In genomic region chr13:80342541-80343371, GRCh38 we compare ENCODE assay signal across 8 cellular contexts. TPM values are rescaled to one million over a fixed set of nuclear protein-coding genes. Genes with fewer than 3 reads are reported as not detected.
DNase-seq lines count a peak whose midpoint lies in the region; ATAC-seq and TF ChIP-seq lines count a peak whose summit lies in the region.

No MANE protein-coding gene starts in this region.

- peak overlapping the region in 3 of 4 donors; percentile 73 to 84 (median 74) for H3K4me3 Mint-ChIP-seq in CD4-positive, CD25-positive, alpha-beta regulatory T cell
- H3K4me3 Mint-ChIP-seq in activated T-helper 2 cell treated with anti-CD3 and anti-CD28 coated beads, Interferon-gamma antibody, Interleukin-2, Interleukin-4, amounts not matched to agents 10 μg/mL and 5 μg/mL and 100 μg/mL, durations not matched to agents 14 hours and 24 hours and 36 hours (ENCODE audit: low read depth) = peak overlapping the region; percentile 67
- no peak overlapping the region for H3K4me3 Mint-ChIP-seq in natural killer cell

- ATAC-seq in CD4-positive, CD25-positive, alpha-beta regulatory T cell (ENCODE audit: low read depth in 2 of 2) = peak; percentile 62 to 64
- peak; percentile 54 for ATAC-seq in GM19395 (IDR thresholded peaks at IDR 0.05; ENCODE audit: unreplicated experiment)
- peak; percentile 54 for ATAC-seq in HG03469 (IDR thresholded peaks at IDR 0.05; ENCODE audit: unreplicated experiment)
- peak; percentile 50 to 71 (median 61) for ATAC-seq in natural killer cell

- peak in 2 of 3 donors; percentile 32 to 47 for DNase-seq in CD4-positive, CD25-positive, alpha-beta regulatory T cell
- DNase-seq in PC-9 (peak; percentile 37 to 87), fibroblast of pulmonary artery (ENCODE audit: low read depth) (peak; percentile 79), natural killer cell (peak; percentile 77)
- DNase-seq in activated T-helper 2 cell treated with anti-CD3 and anti-CD28 coated beads, Interferon-gamma antibody, Interleukin-2, Interleukin-4, amounts not matched to agents 10 μg/mL and 5 μg/mL and 100 μg/mL, durations not matched to agents 14 hours and 24 hours and 36 hours (ENCODE audit: low spot score) = peak; percentile 58

- POLR2A ChIA-PET in PC-9 (lab: Charles Lee; ENCODE audit: unreplicated experiment) = interaction anchor here (0.5 to 0.6 kb wide), 3 partner anchors 539 to 576 kb away, joined by 3 to 5 read pairs (median 3); no protein-coding TSS in a partner anchor

- peaks cover 28% of the 10 kb centered on the region for H3K4me1 ChIP-seq in CD4-positive, CD25-positive, alpha-beta regulatory T cell (ENCODE audit: control insufficient read depth, insufficient read depth, low read length, poor library complexity, severe bottlenecking)
- H3K4me1 ChIP-seq in PC-9 (replicated peaks; ENCODE audit: insufficient read depth) = peaks cover 7% of the 10 kb centered on the region
- H3K4me1 ChIP-seq in stomach smooth muscle (ENCODE audit: control insufficient read depth, insufficient read depth, low read length) = peaks cover 7% of the 10 kb centered on the region

- no peak overlapping the region for H3K27ac ChIP-seq in CD4-positive, CD25-positive, alpha-beta regulatory T cell (ENCODE audit: insufficient read depth, low read length, poor library complexity, severe bottlenecking)
- no peak overlapping the region for H3K27ac ChIP-seq in PC-9
- H3K27ac ChIP-seq in stomach smooth muscle (ENCODE audit: low read length) = peak overlapping the region; percentile 73

- peaks cover 15% of the 10 kb centered on the region for H3K27me3 ChIP-seq in CD4-positive, CD25-positive, alpha-beta regulatory T cell (ENCODE audit: control insufficient read depth, insufficient read depth, low read length)
- H3K27me3 ChIP-seq in PC-9 (ENCODE audit: insufficient read depth, low read depth) = no peaks in the 10 kb centered on the region
- no peaks in the 10 kb centered on the region for H3K27me3 ChIP-seq in stomach smooth muscle (ENCODE audit: control insufficient read depth in 1 of 2, insufficient read depth in 2 of 2, low read length in 2 of 2)

- peak overlapping the region; percentile 87 for H3K4me2 ChIP-seq in PC-9

- H3K4me3 ChIP-seq in CD4-positive, CD25-positive, alpha-beta regulatory T cell (ENCODE audit: low read depth, low read length) = peak overlapping the region; percentile 42
- H3K4me3 ChIP-seq in PC-9 (peak overlapping the region; percentile 94), fibroblast of pulmonary artery (replicated peaks; ENCODE audit: low read depth, low read length) (peak overlapping the region; percentile 66), stomach smooth muscle (ENCODE audit: low read length in 2 of 2) (peak overlapping the region; percentile 65 to 93)

- CTCF ChIA-PET in PC-9 (lab: Charles Lee) = interaction anchor here (0.5 to 1.0 kb wide), 4 partner anchors 51 to 675 kb away, joined by 3 to 5 read pairs (median 4); no protein-coding TSS in a partner anchor

- peak; percentile 85 for TF ChIP-seq CTCF in PC-9 (conservative IDR thresholded peaks at IDR 0.05)
- TF ChIP-seq CTCF in fibroblast of pulmonary artery (IDR thresholded peaks at IDR 0.05; ENCODE audit: low read length, missing control alignments) = peak; percentile 55
- peak; percentile 98 for TF ChIP-seq CTCF in natural killer cell (IDR thresholded peaks at IDR 0.05)

- no peaks in the 10 kb centered on the region; the same call in 1 of the 2 replicates for H3F3A ChIP-seq in PC-9 (ENCODE audit: insufficient read depth, low read depth)

- intact Hi-C loops in PC-9 (cut with micrococcal nuclease; ENCODE audit: unreplicated experiment) = loop anchor here (5.0 to 10.0 kb wide), 2 partner anchors 798 to 940 kb away; no protein-coding TSS in a partner anchor
- intact Hi-C loops in activated T-helper 2 cell treated with anti-CD3 and anti-CD28 coated beads, Interferon-gamma antibody, Interleukin-2, Interleukin-4, amounts not matched to agents 10 μg/mL and 5 μg/mL and 100 μg/mL, durations not matched to agents 14 hours and 24 hours and 36 hours (cut with micrococcal nuclease) = loop anchor here (2.0 to 10.0 kb wide), 3 partner anchors 20 to 1745 kb away; no protein-coding TSS in a partner anchor
- intact Hi-C loops in natural killer cell (cut with micrococcal nuclease) = loop anchor here (1.0 kb wide), 1 partner anchor 675 kb away; no protein-coding TSS in a partner anchor

- H2AFZ ChIP-seq in PC-9 = peak overlapping the region; percentile 91

- H3K9me3 Mint-ChIP-seq in CD4-positive, CD25-positive, alpha-beta regulatory T cell = peaks cover 0 to 3% (median 0%) of the 10 kb centered on the region in 7 donors
- no peaks in the 10 kb centered on the region for H3K9me3 Mint-ChIP-seq in activated T-helper 2 cell treated with anti-CD3 and anti-CD28 coated beads, Interferon-gamma antibody, Interleukin-2, Interleukin-4, amounts not matched to agents 10 μg/mL and 5 μg/mL and 100 μg/mL, durations not matched to agents 14 hours and 24 hours and 36 hours
- no peaks in the 10 kb centered on the region for H3K9me3 Mint-ChIP-seq in natural killer cell

- no peaks in the 10 kb centered on the region for H3K9me3 ChIP-seq in CD4-positive, CD25-positive, alpha-beta regulatory T cell (ENCODE audit: control insufficient read depth in 2 of 2, low read length in 2 of 2)
- H3K9me3 ChIP-seq in PC-9 (ENCODE audit: insufficient read depth, low read depth) (no peaks in the 10 kb centered on the region), stomach smooth muscle (ENCODE audit: control insufficient read depth in 2 of 2, low read length in 2 of 2) (no peaks in the 10 kb centered on the region)

- H3K79me2 ChIP-seq in PC-9 (ENCODE audit: low read depth) = peaks cover 29% of the 10 kb centered on the region

- H3K9ac ChIP-seq in stomach smooth muscle (ENCODE audit: low read length in 2 of 2) = peak overlapping the region; percentile 51 to 78

- H3K4me1 Mint-ChIP-seq in CD4-positive, CD25-positive, alpha-beta regulatory T cell = peaks cover 0 to 25% (median 7%) of the 10 kb centered on the region in 4 donors
- H3K4me1 Mint-ChIP-seq in activated T-helper 2 cell treated with anti-CD3 and anti-CD28 coated beads, Interferon-gamma antibody, Interleukin-2, Interleukin-4, amounts not matched to agents 10 μg/mL and 5 μg/mL and 100 μg/mL, durations not matched to agents 14 hours and 24 hours and 36 hours (ENCODE audit: low read depth) = peaks cover 8% of the 10 kb centered on the region
- peaks cover 21 to 30% of the 10 kb centered on the region in 2 donors for H3K4me1 Mint-ChIP-seq in natural killer cell

- H4K20me1 ChIP-seq in PC-9 (ENCODE audit: insufficient read depth) = peaks cover 9% of the 10 kb centered on the region

- BruUV-seq in PC-9 (replicated peaks; lab: Mats Ljungman, UMichigan) = no TSS peak

- no peaks in the 10 kb centered on the region for H3K9me2 ChIP-seq in PC-9 (ENCODE audit: insufficient read depth)

- no peaks in the 10 kb centered on the region for H3K36me3 Mint-ChIP-seq in CD4-positive, CD25-positive, alpha-beta regulatory T cell
- peaks cover 2% of the 10 kb centered on the region for H3K36me3 Mint-ChIP-seq in activated T-helper 2 cell treated with anti-CD3 and anti-CD28 coated beads, Interferon-gamma antibody, Interleukin-2, Interleukin-4, amounts not matched to agents 10 μg/mL and 5 μg/mL and 100 μg/mL, durations not matched to agents 14 hours and 24 hours and 36 hours (ENCODE audit: low read depth)
- no peaks in the 10 kb centered on the region for H3K36me3 Mint-ChIP-seq in natural killer cell

- H3K27ac Mint-ChIP-seq in CD4-positive, CD25-positive, alpha-beta regulatory T cell = no peak overlapping the region
- no peak overlapping the region for H3K27ac Mint-ChIP-seq in activated T-helper 2 cell treated with anti-CD3 and anti-CD28 coated beads, Interferon-gamma antibody, Interleukin-2, Interleukin-4, amounts not matched to agents 10 μg/mL and 5 μg/mL and 100 μg/mL, durations not matched to agents 14 hours and 24 hours and 36 hours
- H3K27ac Mint-ChIP-seq in natural killer cell = peak overlapping the region in 1 of 2 donors; percentile 24

- H3K36me3 ChIP-seq in CD4-positive, CD25-positive, alpha-beta regulatory T cell (ENCODE audit: control insufficient read depth, insufficient read depth, low read length) = no peaks in the 10 kb centered on the region
- H3K36me3 ChIP-seq in PC-9 (ENCODE audit: low read depth) (no peaks in the 10 kb centered on the region), stomach smooth muscle (ENCODE audit: control insufficient read depth in 2 of 2, insufficient read depth in 2 of 2, low read length in 2 of 2) (no peaks in the 10 kb centered on the region)

- H3K27me3 Mint-ChIP-seq in CD4-positive, CD25-positive, alpha-beta regulatory T cell = peaks cover 36% of the 10 kb centered on the region
- peaks cover 40% of the 10 kb centered on the region for H3K27me3 Mint-ChIP-seq in activated T-helper 2 cell treated with anti-CD3 and anti-CD28 coated beads, Interferon-gamma antibody, Interleukin-2, Interleukin-4, amounts not matched to agents 10 μg/mL and 5 μg/mL and 100 μg/mL, durations not matched to agents 14 hours and 24 hours and 36 hours (ENCODE audit: low read depth)
- H3K27me3 Mint-ChIP-seq in natural killer cell (ENCODE audit: low read depth in 2 of 2) = peaks cover 13 to 18% of the 10 kb centered on the region in 2 donors

RNA-seq across cellular contexts. Expression of gene SPRY2, which starts 1.8 kb away (rescaled TPM):
- 0.37 TPM for total RNA-seq in CD4-positive, CD25-positive, alpha-beta regulatory T cell
- not detected for polyA plus RNA-seq in CD4-positive, CD25-positive, alpha-beta regulatory T cell
- total RNA-seq in PC-9 (2021) = 13.4 and 15.8 TPM in 2 replicates
- total RNA-seq in activated T-helper 2 cell treated with anti-CD3 and anti-CD28 coated beads, Interferon-gamma antibody, Interleukin-2, Interleukin-4, amounts not matched to agents 10 μg/mL and 5 μg/mL and 100 μg/mL, durations not matched to agents 14 hours and 24 hours and 36 hours = 0.14 and 0.16 TPM in 2 replicates
- total RNA-seq in natural killer cell = 1 to 10 TPM; 2.7 to 7.3 (median 3.0) TPM

Comparison
In these comparisons a context has a peak if more than half of its experiments do, and no peak if none do; other contexts are left out.
1. H3K4me3 ChIP-seq: peak in every context shown above with its lines; median percentile 94 in PC-9; 79 in stomach smooth muscle; 66 in fibroblast of pulmonary artery; 42 in CD4-positive, CD25-positive, alpha-beta regulatory T cell.